7 cellular contexts compared by ENCODE assay signal in the genomic region with DNA sequence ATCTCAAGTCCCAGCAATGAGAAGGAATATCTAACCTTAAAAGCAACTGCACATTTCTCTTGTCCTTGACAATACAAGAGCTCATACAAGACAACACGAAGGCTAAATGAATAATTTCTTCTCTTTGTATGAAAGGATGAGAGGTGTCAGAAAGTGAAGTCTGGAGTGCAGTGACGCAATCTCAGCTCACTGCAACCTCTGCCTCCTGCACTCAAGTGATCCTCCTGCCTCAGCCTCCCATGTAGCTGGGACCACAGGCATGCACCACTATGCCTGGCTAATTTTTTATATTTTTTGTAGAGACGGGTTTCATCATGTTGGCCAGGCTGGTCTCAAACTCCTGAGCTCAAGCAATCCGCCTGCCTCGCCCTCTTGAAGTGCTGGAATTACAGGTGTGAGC. TPM values are rescaled to one million over a fixed set of nuclear protein-coding genes. Genes with fewer than 3 reads are reported as not detected.
DNase-seq lines count a peak whose midpoint lies in the region; ATAC-seq, FAIRE-seq and TF ChIP-seq lines count a peak whose summit lies in the region.
"Not testable (repeated sequence)": the region's sequence is repeated elsewhere in the genome, so short reads cannot be mapped to it uniquely, and the experiment has no call there.

No MANE protein-coding gene starts in this region.

- not testable (repeated sequence) for TF ChIP-seq CTCF in DOHH2 (IDR thresholded peaks at IDR 0.05; ENCODE audit: low read depth, low read length, poor library complexity, severe bottlenecking); HFFc6 (IDR thresholded peaks at IDR 0.05); Panc1 (IDR thresholded peaks at IDR 0.05); GM12878 (IDR thresholded peaks at IDR 0.05 in 2 of 3, conservative IDR thresholded peaks at IDR 0.05 in 1 of 3; ENCODE audit: control insufficient read depth in 2 of 3, extremely low read depth in 1 of 3, insufficient read depth in 1 of 3, low read depth in 3 of 3, low read length in 3 of 3); HepG2 (CRISPR knock-in tag; IDR thresholded peaks at IDR 0.05); vagina (IDR thresholded peaks at IDR 0.05)

- peak overlapping the region; percentile 97 for H3K27ac ChIP-seq in DOHH2 (ENCODE audit: low read depth, low read length)
- peak overlapping the region; percentile 90 for H3K27ac ChIP-seq in Panc1 (ENCODE audit: low read length)
- H3K27ac ChIP-seq in GM12878 (ENCODE audit: control insufficient read depth, insufficient read depth) = peak overlapping the region; percentile 90; the same call in 1 of the 2 replicates
- H3K27ac ChIP-seq in epithelial cell of prostate = peak overlapping the region; percentile 90
- not testable (repeated sequence) for H3K27ac ChIP-seq in HepG2 (ENCODE audit: extremely low read length, insufficient read depth, low read length)
- peak overlapping the region; percentile 86 for H3K27ac ChIP-seq in vagina

- intact Hi-C loops in Panc1 (cut with micrococcal nuclease; ENCODE audit: unreplicated experiment); GM12878 (cut with micrococcal nuclease; ENCODE audit: unreplicated experiment); HepG2 (cut with micrococcal nuclease; ENCODE audit: unreplicated experiment); vagina (cut with DNase I): not testable (repeated sequence)

- CTCF ChIA-PET in Panc1 (lab: Charles Lee); HepG2 (lab: Yijun Ruan, JAX; ENCODE audit: low intra/inter-chr PET ratio, low total read pairs): not testable (repeated sequence)
- CTCF ChIA-PET in GM12878 (lab: Yijun Ruan, JAX) = interaction anchor here (4.5 to 16.3 kb wide), 2 partner anchors 10 to 24 kb away, joined by 29 to 318 read pairs; a partner anchor contains a TSS

- not testable (repeated sequence) for FAIRE-seq in GM12878 (lab: Jason Lieb, UNC); HepG2 (lab: Jason Lieb, UNC)

- RAD21 ChIA-PET in GM12878 (lab: Charles Lee; ENCODE audit: unreplicated experiment) = interaction anchor here (1.4 to 15.1 kb wide), 5 partner anchors 9 to 60 kb away, joined by 5 to 255 read pairs (median 12); a partner anchor contains a TSS

- TF ChIP-seq EP300 in GM12878 (IDR thresholded peaks at IDR 0.05; ENCODE audit: borderline replicate concordance in 1 of 2, control insufficient read depth in 1 of 2, low read depth in 2 of 2, low read length in 2 of 2); HepG2 (IDR thresholded peaks at IDR 0.05; ENCODE audit: low read depth in 2 of 2, low read length in 2 of 2); HepG2 (CRISPR knock-in tag; IDR thresholded peaks at IDR 0.05; ENCODE audit: borderline replicate concordance): not testable (repeated sequence)

- peak overlapping the region; percentile 69 for H3K27ac Mint-ChIP-seq in HFFc6

- H3K4me3 Mint-ChIP-seq in HFFc6 = not testable (repeated sequence)

- not testable (repeated sequence) for H2AFZ ChIP-seq in GM12878 (ENCODE audit: control insufficient read depth, low read depth, low read length); HepG2 (ENCODE audit: low read length)

- POLR2A ChIA-PET in Panc1 (lab: Charles Lee); HepG2 (lab: Yijun Ruan, JAX): not testable (repeated sequence)
- POLR2A ChIA-PET in GM12878 (lab: Charles Lee) = interaction anchor here (1.1 to 9.5 kb wide), 5 partner anchors 9 to 365 kb away, joined by 3 to 124 read pairs (median 11); a partner anchor contains a TSS

- not testable (repeated sequence) for H4K20me1 ChIP-seq in DOHH2 (ENCODE audit: control insufficient read depth, insufficient read depth, low read depth, low read length); GM12878 (ENCODE audit: control insufficient read depth, insufficient read depth); HepG2 (ENCODE audit: insufficient read depth, low read length)

- H3K79me2 ChIP-seq in DOHH2 (ENCODE audit: control insufficient read depth, low read length) (peaks cover 100% of the 10 kb centered on the region), GM12878 (ENCODE audit: control insufficient read depth, insufficient read depth, low read length) (peaks cover 91% of the 10 kb centered on the region)
- H3K79me2 ChIP-seq in HepG2 (ENCODE audit: insufficient read depth, low read length) = not testable (repeated sequence)

- peaks cover 98% of the 10 kb centered on the region for H3K4me1 ChIP-seq in DOHH2 (ENCODE audit: control insufficient read depth, low read length)
- H3K4me1 ChIP-seq in Panc1 (ENCODE audit: control insufficient read depth, insufficient read depth, low read length) = peaks cover 43% of the 10 kb centered on the region
- peaks cover 44% of the 10 kb centered on the region for H3K4me1 ChIP-seq in GM12878 (ENCODE audit: control insufficient read depth, insufficient read depth, low read length)
- peaks cover 16% of the 10 kb centered on the region for H3K4me1 ChIP-seq in HepG2 (ENCODE audit: insufficient read depth, low read length)
- peaks cover 57% of the 10 kb centered on the region for H3K4me1 ChIP-seq in vagina

- peaks cover 65% of the 10 kb centered on the region for H3K4me1 Mint-ChIP-seq in HFFc6 (ENCODE audit: low read depth)

- in situ Hi-C loops in Panc1 (cut with HindIII; ENCODE audit: low pct_unique_long_range_greater_than_20kb, low sequenced_read_pairs); GM12878 (cut with MboI); HepG2 (cut with HindIII; ENCODE audit: extremely low pct_ligation_motif_present, low pct_unique_long_range_greater_than_20kb): not testable (repeated sequence)

- TF ChIP-seq RAD21 in GM12878 (IDR thresholded peaks at IDR 0.05; ENCODE audit: insufficient read depth, low read depth, low read length); HepG2 (CRISPR knock-in tag; IDR thresholded peaks at IDR 0.05): not testable (repeated sequence)

- H3K4me2 ChIP-seq in DOHH2 (ENCODE audit: low read length) (peak overlapping the region; percentile 94), GM12878 (ENCODE audit: control insufficient read depth, insufficient read depth) (peak overlapping the region; percentile 87; the same call in 1 of the 2 replicates)
- not testable (repeated sequence) for H3K4me2 ChIP-seq in HepG2 (ENCODE audit: low read depth, low read length)

- peaks cover 36% of the 10 kb centered on the region for H3K36me3 Mint-ChIP-seq in HFFc6 (ENCODE audit: low read depth)

- TF ChIP-seq POLR2A in GM12878 (IDR thresholded peaks at IDR 0.05; ENCODE audit: low read depth, low read length); HepG2 (IDR thresholded peaks at IDR 0.05; ENCODE audit: insufficient read depth in 1 of 2, low read depth in 2 of 2, low read length in 2 of 2); vagina (IDR thresholded peaks at IDR 0.05): not testable (repeated sequence)

- H3K27me3 Mint-ChIP-seq in HFFc6 (ENCODE audit: insufficient read depth) = not testable (repeated sequence)

- H3K9me2 ChIP-seq in DOHH2 (replicated peaks; ENCODE audit: control insufficient read depth, low read length) = not testable (repeated sequence)

- ATAC-seq in Panc1, GM12878, HepG2: not testable (repeated sequence)

- peak overlapping the region; percentile 72 for H3K4me3 ChIP-seq in DOHH2 (ENCODE audit: low read length)
- H3K4me3 ChIP-seq in Panc1 (ENCODE audit: low read depth in 2 of 2, low read length in 2 of 2); GM12878; HepG2 (replicated peaks in 1 of 3; ENCODE audit: insufficient read depth in 1 of 3, low read depth in 2 of 3, low read length in 3 of 3); vagina: not testable (repeated sequence)

- peaks cover 50% of the 10 kb centered on the region for H3F3A ChIP-seq in DOHH2 (ENCODE audit: control insufficient read depth, insufficient read depth)

- SMC1A ChIA-PET in GM12878 (lab: Charles Lee; ENCODE audit: uncharacterized antibody, unreplicated experiment) = interaction anchor here (1.0 to 17.5 kb wide), 4 partner anchors 10 to 86 kb away, joined by 4 to 531 read pairs (median 37); a partner anchor contains a TSS

- H3K9me3 Mint-ChIP-seq in HFFc6 = not testable (repeated sequence)

- H3K36me3 ChIP-seq in DOHH2 (ENCODE audit: control insufficient read depth, low read length) (peaks cover 45% of the 10 kb centered on the region), GM12878 (ENCODE audit: control insufficient read depth in 2 of 2, insufficient read depth in 2 of 2, low read length in 1 of 2) (peaks cover 0 to 16% of the 10 kb centered on the region in 2 experiments; a peak in 2 of 4 replicates)
- H3K36me3 ChIP-seq in Panc1 (ENCODE audit: control insufficient read depth, insufficient read depth, low read length); HepG2 (replicated peaks in 1 of 2; ENCODE audit: control insufficient read depth in 1 of 2, insufficient read depth in 2 of 2, low read length in 2 of 2); vagina: not testable (repeated sequence)

- H3K27me3 ChIP-seq in DOHH2 (ENCODE audit: control insufficient read depth, low read length); Panc1 (ENCODE audit: control insufficient read depth, insufficient read depth, low read length); GM12878 (replicated peaks in 1 of 2; ENCODE audit: control insufficient read depth in 2 of 2, insufficient read depth in 2 of 2, low read length in 1 of 2); HepG2 (ENCODE audit: control insufficient read depth in 1 of 2, insufficient read depth in 2 of 2, low read length in 2 of 2); vagina: not testable (repeated sequence)

- not testable (repeated sequence) for DNase-seq in HFFc6; Panc1 (ENCODE audit: low read depth, low spot score); GM12878 (ENCODE audit: low read depth, low spot score); epithelial cell of prostate (ENCODE audit: low read depth, low spot score); HepG2 (ENCODE audit: low spot score); vagina (ENCODE audit: extremely low spot score in 2 of 2)

- H3K9me3 ChIP-seq in DOHH2 (ENCODE audit: control insufficient read depth, insufficient read depth, low read length); Panc1 (ENCODE audit: control insufficient read depth, insufficient read depth, low read depth, low read length); GM12878 (replicated peaks; ENCODE audit: control insufficient read depth, insufficient read depth, low read length); HepG2 (ENCODE audit: low read length); vagina: not testable (repeated sequence)

- not testable (repeated sequence) for BruUV-seq in Panc1 (replicated peaks; lab: Mats Ljungman, UMichigan); GM12878 (replicated peaks; lab: Mats Ljungman, UMichigan); HepG2 (replicated peaks; lab: Mats Ljungman, UMichigan)

- not testable (repeated sequence) for H3K9ac ChIP-seq in GM12878 (ENCODE audit: control insufficient read depth, insufficient read depth, low read length); HepG2 (ENCODE audit: insufficient read depth, low read depth, low read length)

- 98% methylated on average over 5 of the region's 5 CpGs for WGBS in GM12878 (ENCODE audit: insufficient coverage, insufficient replicate concordance, low lambda C conversion rate, missing lambda C conversion rate)
- WGBS in HepG2 (ENCODE audit: low lambda C conversion rate) = 92% methylated on average over 5 of the region's 5 CpGs

RNA-seq across cellular contexts. Expression of a gene that starts 24.1 kb away (rescaled TPM):
- 10 to 100 TPM; 24.9 to 44.7 (median 28.6) TPM for total RNA-seq in HFFc6 (2021; fragmentation: NEBNext Ultra II Directional; extraction: Animal tissue kit (Norgen Biotek cat#: 25700))
- total RNA-seq in Panc1 (2021; ENCODE audit: unreplicated experiment) (39.3 TPM), GM12878 (2014; rRNA removed) (22.2 and 23.2 TPM in 2 replicates), GM12878 (2014; rRNA removed; fragmentation: Illumina TruSeq; extraction: Trizol) (25.9 and 26.8 TPM in 2 replicates), GM12878 (2021) (39.4 and 40.5 TPM in 2 replicates), HepG2 (2016; rRNA removed; fragmentation: Illumina TruSeq; extraction: Trizol) (6.3 and 6.4 TPM in 2 replicates), vagina (31.9 TPM)
- 21.7 TPM for polyA plus RNA-seq in Panc1 (2012; ENCODE audit: insufficient read length)
- 97.9 and 99.8 TPM in 2 replicates for total RNA-seq in GM12878 (2013; cell fraction: nucleolus; rRNA removed)
- 21.3 TPM for polyA plus RNA-seq in GM12878 (2011; ENCODE audit: low read depth)
- polyA plus RNA-seq in GM12878 (2011; rRNA removed) (10.5 and 13.0 TPM in 2 replicates), GM12878 (2014; fragmentation: Illumina TruSeq; extraction: Trizol) (45.0 and 45.2 TPM in 2 replicates), GM12878 (2014; fragmentation: Nextera tagmentation; extraction: Ambion mirVana) (1 to 10 TPM; 7.1 to 9.8 TPM), GM12878 (2014; rRNA removed) (23.3 and 24.7 TPM in 2 replicates), GM12878 (2016; fragmentation: Nextera tagmentation; extraction: Ambion mirVana) (10 to 100 TPM; 20.5 to 20.8 TPM), HepG2 (2011; rRNA removed) (3.6 and 4.2 TPM in 2 replicates)
- 12.4 and 17.4 TPM in 2 replicates for polyA plus RNA-seq in GM12878 (2011; cell fraction: cytosol; rRNA removed)
- 19.4 and 26.2 TPM in 2 replicates for polyA plus RNA-seq in GM12878 (2011; cell fraction: nucleus; rRNA removed)
- polyA plus RNA-seq in GM12878 (2012) = 26.1 and 36.2 TPM in 2 replicates
- polyA minus RNA-seq in GM12878 (2011; rRNA and poly(A)+ RNA removed) = 15.4 and 17.2 TPM in 2 replicates
- 7.2 and 10.7 TPM in 2 replicates for polyA minus RNA-seq in GM12878 (2011; cell fraction: cytosol; rRNA and poly(A)+ RNA removed)
- 12.7 and 22.6 TPM in 2 replicates for polyA minus RNA-seq in GM12878 (2011; cell fraction: nucleus; rRNA and poly(A)+ RNA removed)
- 1.2 and 1.4 TPM in 2 replicates for total RNA-seq in HepG2 (2016; cell fraction: cytosol; rRNA removed; fragmentation: Illumina TruSeq; extraction: Trizol; ENCODE audit: low read depth)
- 5.7 and 6.1 TPM in 2 replicates for total RNA-seq in HepG2 (2016; cell fraction: insoluble cytoplasmic fraction; rRNA removed; fragmentation: Illumina TruSeq; extraction: Trizol)
- 2.3 and 2.6 TPM in 2 replicates for total RNA-seq in HepG2 (2016; cell fraction: membrane; rRNA removed; fragmentation: Illumina TruSeq; extraction: Trizol)
- total RNA-seq in HepG2 (2016; cell fraction: nucleus; rRNA removed; fragmentation: Illumina TruSeq; extraction: Trizol) = 7.8 and 9.5 TPM in 2 replicates
- 2.7 and 4.5 TPM in 2 replicates for polyA plus RNA-seq in HepG2 (2011; cell fraction: cytosol; rRNA removed)
- 4.6 and 5.9 TPM in 2 replicates for polyA plus RNA-seq in HepG2 (2011; cell fraction: nucleus; rRNA removed)
- polyA plus RNA-seq in HepG2 (2012) = 5.1 and 5.3 TPM in 2 replicates
- 0.75 and 0.78 TPM in 2 replicates for polyA plus RNA-seq in HepG2 (2016; cell fraction: cytosol; fragmentation: Illumina TruSeq; extraction: Trizol; ENCODE audit: low read depth)
- 4.8 and 6.1 TPM in 2 replicates for polyA plus RNA-seq in HepG2 (2016; cell fraction: insoluble cytoplasmic fraction; fragmentation: Illumina TruSeq; extraction: Trizol; ENCODE audit: low read depth)
- 1.7 and 1.9 TPM in 2 replicates for polyA plus RNA-seq in HepG2 (2016; cell fraction: membrane; fragmentation: Illumina TruSeq; extraction: Trizol; ENCODE audit: low read depth)
- polyA plus RNA-seq in HepG2 (2016; cell fraction: nucleus; fragmentation: Illumina TruSeq; extraction: Trizol; ENCODE audit: insufficient read depth, low read depth) = 10.6 and 11.3 TPM in 2 replicates
- 4.2 and 6.7 TPM in 2 replicates for polyA minus RNA-seq in HepG2 (2011; rRNA and poly(A)+ RNA removed; ENCODE audit: low replicate concordance)
- 4.3 and 4.8 TPM in 2 replicates for polyA minus RNA-seq in HepG2 (2011; cell fraction: cytosol; rRNA and poly(A)+ RNA removed)
- 9.8 and 12.7 TPM in 2 replicates for polyA minus RNA-seq in HepG2 (2011; cell fraction: nucleus; rRNA and poly(A)+ RNA removed)
